In the genomic region with DNA sequence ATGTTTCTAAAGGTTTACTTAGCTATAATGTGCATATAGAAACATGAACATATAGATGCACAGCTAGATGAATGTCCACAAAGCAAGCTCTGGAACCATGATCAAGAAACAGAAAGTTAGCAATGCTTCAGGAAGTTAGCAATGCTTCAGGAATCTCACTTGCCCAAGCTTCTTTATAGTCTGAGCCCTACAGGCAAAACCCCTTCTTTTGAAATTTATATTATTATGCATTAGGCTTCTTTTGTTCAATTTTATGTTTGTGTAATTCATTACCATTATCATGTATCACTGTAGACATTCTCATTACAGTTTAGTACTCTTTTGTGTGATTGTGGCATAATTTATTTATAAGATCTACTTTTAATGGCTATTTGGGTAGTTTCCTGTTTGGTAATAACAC, we compare ENCODE assay signal across 24 cellular contexts.
DNase-seq lines count a peak whose midpoint lies in the region; ATAC-seq and TF ChIP-seq lines count a peak whose summit lies in the region.
"Had no signal": no experiment of that assay in that cellular context is flagged by ENCODE, and none has a peak within 500 bp of the region (broad histone marks: within the 10 kb centered on the region; RNA-seq: fewer than 3 reads in every experiment).

No MANE protein-coding gene starts in this region.

- in situ Hi-C loops in astrocyte of the cerebellum (cut with HindIII; ENCODE audit: low sequenced_read_pairs): no loop called here

- H3K27ac ChIP-seq in testis: no peak overlapping the region
- H3K27ac ChIP-seq: GM23248, left lung, sigmoid colon, upper lobe of left lung had no signal

- TF ChIP-seq POLR2A in testis (IDR thresholded peaks at IDR 0.05): no peak

- TF ChIP-seq RAD21 in Ishikawa (IDR thresholded peaks at IDR 0.05; ENCODE audit: low read depth): no peak

- H3K4me3 ChIP-seq in astrocyte of the cerebellum (ENCODE audit: low read depth, low read length) (no peak overlapping the region), testis (no peak overlapping the region)
- H3K4me3 ChIP-seq: GM23248, left lung, mucosa of descending colon, sigmoid colon, upper lobe of left lung had no signal

- TF ChIP-seq CTCF in astrocyte of the cerebellum (IDR thresholded peaks at IDR 0.05; ENCODE audit: low read depth, low read length, missing control alignments) (no peak), testis (IDR thresholded peaks at IDR 0.05) (no peak)

- peak; percentile 14 for DNase-seq in A172 (ENCODE audit: low spot score)
- DNase-seq in astrocyte of the cerebellum (ENCODE audit: low read depth): peak; percentile 36
- DNase-seq in foreskin melanocyte: peak; percentile 43
- DNase-seq in testis: no peak
- DNase-seq in D341Med (ENCODE audit: low spot score): no peak
- no peak for DNase-seq in stimulated activated CD4-positive, alpha-beta T cell treated with anti-CD3 and anti-CD28 coated beads, Interleukin-2, amount 100 ng/mL, for 48 hours
- DNase-seq: 8988T; activated CD8-positive, alpha-beta memory T cell treated with anti-CD3 and anti-CD28 coated beads for 24 hours; activated naive CD4-positive, alpha-beta T cell treated with anti-CD3 and anti-CD28 coated beads for 36 hours; activated T-cell treated with anti-CD3 and anti-CD28 coated beads, Interleukin-2, amount 50 U/mL, for 4 hours; amygdala; Caco-2; GM23248; MM.1S; mucosa of descending colon; NCI-H1436 treated with DMSO at 0.1 percent for 48 hours; NCI-H2171; NCI-H69; Right ventricle myocardium superior; sigmoid colon; upper lobe of left lung had no signal

- intact Hi-C loops in testis (cut with DNase I; ENCODE audit: low total_unique reads): no loop called here

- H3K9me3 ChIP-seq in testis: no peaks in the 10 kb centered on the region
- H3K9me3 ChIP-seq: Caco-2, left lung, mucosa of descending colon, sigmoid colon, upper lobe of left lung had no signal

- ATAC-seq in HG03025 (IDR thresholded peaks at IDR 0.05; ENCODE audit: low FRiP score, unreplicated experiment): no peak
- ATAC-seq: activated T-cell treated with anti-CD3 and anti-CD28 coated beads, Interleukin-2, amount 50 U/mL, for 4 hours; left lung; mucosa of descending colon had no signal

- no peaks in the 10 kb centered on the region for H3K27me3 ChIP-seq in testis
- H3K27me3 ChIP-seq: left lung, sigmoid colon, upper lobe of left lung had no signal

- no peaks in the 10 kb centered on the region for H3K36me3 ChIP-seq in testis (ENCODE audit: low read depth, missing control alignments)
- H3K36me3 ChIP-seq: left lung, sigmoid colon, upper lobe of left lung had no signal

- TF ChIP-seq EP300 in Ishikawa (IDR thresholded peaks at IDR 0.05; ENCODE audit: borderline replicate concordance): no peak

- H3K4me1 ChIP-seq in testis: no peaks in the 10 kb centered on the region
- H3K4me1 ChIP-seq: Caco-2, left lung, sigmoid colon, upper lobe of left lung had no signal

TF ChIP-seq in Ishikawa, 13 proteins besides CTCF, POLR2A, EP300 and RAD21:
- TF ChIP-seq TEAD4 (IDR thresholded peaks at IDR 0.05): peak; percentile 26; the same call in 1 of the 2 replicates
- TF ChIP-seq MAX (IDR thresholded peaks at IDR 0.05): no peak

Comparison
In these comparisons a context has a peak if more than half of its experiments do, and no peak if none do; other contexts are left out.
1. DNase-seq: peak in A172 (single experiment), astrocyte of the cerebellum (single experiment) and foreskin melanocyte (single experiment); none in testis (single experiment), D341Med (single experiment) and stimulated activated CD4-positive, alpha-beta T cell treated with anti-CD3 and anti-CD28 coated beads, Interleukin-2, amount 100 ng/mL, for 48 hours (0 of 2).